19 cellular contexts compared by ENCODE assay signal in genomic region chr22:29801153-29801552, GRCh38. TPM values are rescaled to one million over a fixed set of nuclear protein-coding genes. Genes with fewer than 3 reads are reported as not detected.
DNase-seq lines count a peak whose midpoint lies in the region; ATAC-seq and TF ChIP-seq lines count a peak whose summit lies in the region.
"Had no signal": no experiment of that assay in that cellular context is flagged by ENCODE, and none has a peak within 500 bp of the region (broad histone marks: within the 10 kb centered on the region; RNA-seq: fewer than 3 reads in every experiment).

No MANE protein-coding gene starts in this region.

- DNase-seq in activated naive CD4-positive, alpha-beta T cell treated with anti-CD3 and anti-CD28 coated beads, Interleukin-2, amount 50 U/mL, for 72 hours (ENCODE audit: low spot score in 2 of 2): no peak
- no peak for DNase-seq in activated naive CD4-positive, alpha-beta T cell treated with anti-CD3 and anti-CD28 coated beads, Interleukin-2, amount 50 U/mL, for 16 hours
- DNase-seq in amniotic epithelial cell (ENCODE audit: low read depth) (peak; percentile 89), myocyte (ENCODE audit: low read depth) (peak; percentile 43), type B pancreatic cell (ENCODE audit: extremely low spot score, unreplicated experiment) (no peak), NCI-H82 treated with DMSO at 0.1 percent for 48 hours (lab: John Stamatoyannopoulos, UW; ENCODE audit: unreplicated experiment) (no peak)
- DNase-seq: 8988T; activated CD4-positive, alpha-beta T cell treated with anti-CD3 and anti-CD28 coated beads for 4 hours; activated naive CD4-positive, alpha-beta T cell; head of caudate nucleus; IMR-90; MG63; NCI-H187; small intestine; testis had no signal

- TF ChIP-seq CTCF in type B pancreatic cell (conservative IDR thresholded peaks at IDR 0.05): no peak

- H3K9me3 Mint-ChIP-seq in activated naive CD4-positive, alpha-beta T cell treated with anti-CD3 and anti-CD28 coated beads, Interleukin-2, amount 50 U/mL, for 72 hours: no peaks in the 10 kb centered on the region
- H3K9me3 Mint-ChIP-seq in type B pancreatic cell: no peaks in the 10 kb centered on the region
- H3K9me3 Mint-ChIP-seq: T-helper 2 cell treated with Interferon-gamma antibody and Interleukin-4, amounts not matched to agents 5 μg/mL and 100 μg/mL, for 36 hours had no signal

- H3K27me3 Mint-ChIP-seq in type B pancreatic cell: no peaks in the 10 kb centered on the region

- peak overlapping the region; percentile 37 for H3K4me3 Mint-ChIP-seq in type B pancreatic cell
- H3K4me3 Mint-ChIP-seq: T-helper 2 cell treated with Interferon-gamma antibody and Interleukin-4, amounts not matched to agents 5 μg/mL and 100 μg/mL, for 36 hours had no signal

- H3K36me3 Mint-ChIP-seq in activated naive CD4-positive, alpha-beta T cell treated with anti-CD3 and anti-CD28 coated beads, Interleukin-2, amount 50 U/mL, for 72 hours: peaks cover 10 to 16% of the 10 kb centered on the region in 2 donors
- peaks cover 33% of the 10 kb centered on the region for H3K36me3 Mint-ChIP-seq in type B pancreatic cell

- peak overlapping the region; percentile 13 to 88 for H3K27ac Mint-ChIP-seq in activated naive CD4-positive, alpha-beta T cell treated with anti-CD3 and anti-CD28 coated beads, Interleukin-2, amount 50 U/mL, for 72 hours
- peak overlapping the region; percentile 88 for H3K27ac Mint-ChIP-seq in type B pancreatic cell
- H3K27ac Mint-ChIP-seq: T-helper 2 cell treated with Interferon-gamma antibody and Interleukin-4, amounts not matched to agents 5 μg/mL and 100 μg/mL, for 36 hours had no signal

- ATAC-seq in activated naive CD4-positive, alpha-beta T cell treated with anti-CD3 and anti-CD28 coated beads, Interleukin-2, amount 50 U/mL, for 72 hours: no peak
- ATAC-seq in HG02840 (IDR thresholded peaks at IDR 0.05; ENCODE audit: low FRiP score, unreplicated experiment) (no peak), HG03095 (IDR thresholded peaks at IDR 0.05; ENCODE audit: unreplicated experiment) (no peak)
- ATAC-seq: esophagus mucosa had no signal

- H3K4me1 Mint-ChIP-seq in type B pancreatic cell (ENCODE audit: unreplicated experiment): peaks cover 9% of the 10 kb centered on the region

RNA-seq across cellular contexts. Expression of gene UQCR10, which starts 34.0 kb away (rescaled TPM):
- total RNA-seq in activated naive CD4-positive, alpha-beta T cell treated with anti-CD3 and anti-CD28 coated beads, Interleukin-2, amount 50 U/mL, for 72 hours: 100 to 1,000 TPM in 1 of 2 donors, 10 to 100 TPM in 1; 72.2 to 107 TPM
- total RNA-seq in myocyte: 106 and 140 TPM in 2 replicates
- 279 TPM for polyA plus RNA-seq in myocyte (2012)
- 137 and 155 TPM in 2 replicates for total RNA-seq in type B pancreatic cell (ENCODE audit: low replicate concordance)

RNA-seq across cellular contexts. Expression of gene ZMAT5, which starts 34.3 kb away (rescaled TPM):
- total RNA-seq in activated naive CD4-positive, alpha-beta T cell treated with anti-CD3 and anti-CD28 coated beads, Interleukin-2, amount 50 U/mL, for 72 hours: 10 to 100 TPM; 16.3 to 18.6 TPM
- total RNA-seq in myocyte (37.8 and 44.5 TPM in 2 replicates), type B pancreatic cell (ENCODE audit: low replicate concordance) (19.0 and 19.2 TPM in 2 replicates)
- 36.6 TPM for polyA plus RNA-seq in myocyte (2012)

RNA-seq across cellular contexts. Expression of gene ASCC2, which starts 36.9 kb away (rescaled TPM):
- 10 to 100 TPM; 55.0 to 73.2 TPM for total RNA-seq in activated naive CD4-positive, alpha-beta T cell treated with anti-CD3 and anti-CD28 coated beads, Interleukin-2, amount 50 U/mL, for 72 hours
- total RNA-seq in myocyte: 20.1 and 33.6 TPM in 2 replicates
- polyA plus RNA-seq in myocyte (2012): 52.0 TPM
- 47.6 and 58.4 TPM in 2 replicates for total RNA-seq in type B pancreatic cell (ENCODE audit: low replicate concordance)

Comparison
In these comparisons a context has a peak if more than half of its experiments do, and no peak if none do; other contexts are left out.
1. DNase-seq: peak in amniotic epithelial cell (single experiment) and myocyte (single experiment); none in activated naive CD4-positive, alpha-beta T cell treated with anti-CD3 and anti-CD28 coated beads, Interleukin-2, amount 50 U/mL, for 72 hours (0 of 2), activated naive CD4-positive, alpha-beta T cell treated with anti-CD3 and anti-CD28 coated beads, Interleukin-2, amount 50 U/mL, for 16 hours (single experiment), type B pancreatic cell (single experiment) and NCI-H82 treated with DMSO at 0.1 percent for 48 hours (single experiment).